In the genomic region with DNA sequence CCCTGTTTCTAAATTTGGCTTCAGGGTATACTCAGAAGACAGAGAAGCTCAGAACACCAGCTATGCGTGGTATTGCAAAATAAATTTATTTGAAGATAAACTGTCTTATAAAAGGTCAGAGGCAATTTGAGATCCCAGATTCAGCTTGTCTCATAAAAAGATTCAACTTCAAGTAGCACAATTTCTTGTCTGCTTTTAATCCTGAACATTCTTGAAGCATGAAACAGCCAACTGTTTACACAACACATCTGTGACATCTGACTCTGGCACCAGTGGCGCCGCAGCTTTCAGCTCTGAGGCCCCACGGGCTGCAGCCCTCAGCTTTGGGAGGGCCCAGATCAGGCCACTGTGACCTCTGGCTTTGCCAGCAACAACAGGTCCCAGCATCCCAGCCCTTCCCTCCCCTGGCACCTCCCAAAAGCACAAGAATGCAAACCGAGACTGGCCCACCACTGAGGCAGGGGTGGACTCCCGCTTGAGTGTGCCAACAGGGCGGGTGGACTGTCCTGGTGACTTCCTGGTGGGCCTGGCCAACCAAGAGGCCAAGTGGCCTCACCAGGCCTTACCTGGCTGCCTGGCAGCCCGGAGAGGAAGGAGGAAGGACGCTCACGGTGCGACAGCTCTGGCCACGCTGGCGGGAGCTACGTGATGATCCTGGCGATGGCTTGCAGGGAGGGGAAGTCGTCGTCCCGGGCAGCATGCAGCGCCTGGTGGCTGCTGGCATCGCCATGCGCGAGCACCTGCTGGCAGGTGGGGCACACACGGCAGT, we compare ENCODE assay signal across 13 cellular contexts. TPM values are rescaled to one million over a fixed set of nuclear protein-coding genes. Genes with fewer than 3 reads are reported as not detected.
DNase-seq lines count a peak whose midpoint lies in the region; TF ChIP-seq lines count a peak whose summit lies in the region.
"Had no signal": no experiment of that assay in that cellular context is flagged by ENCODE, and none has a peak within 500 bp of the region (broad histone marks: within the 10 kb centered on the region; RNA-seq: fewer than 3 reads in every experiment).

No MANE protein-coding gene starts in this region.

- intact Hi-C loops in spleen (cut with DNase I; ENCODE audit: low total_unique reads), result no loop called here
- intact Hi-C loops in tibial artery (cut with DNase I; ENCODE audit: low total_unique reads), result no loop called here

- H3K27ac ChIP-seq in cingulate gyrus (ENCODE audit: low read depth, low read length) (peak overlapping the region; percentile 29), spleen (peak overlapping the region in 1 of 8 donors; percentile 20), tibial artery (no peak overlapping the region)
- H3K27ac ChIP-seq: 22Rv1 had no signal

- peaks cover 70% of the 10 kb centered on the region for H3K36me3 Mint-ChIP-seq in activated T-cell treated with anti-CD3 and anti-CD28 coated beads, Interleukin-2, amount 50 U/mL, for 24 hours (ENCODE audit: low read depth)
- H3K36me3 Mint-ChIP-seq: natural killer cell had no signal

- peaks cover 2% of the 10 kb centered on the region for H3K9me3 Mint-ChIP-seq in activated T-cell treated with anti-CD3 and anti-CD28 coated beads, Interleukin-2, amount 50 U/mL, for 24 hours
- H3K9me3 Mint-ChIP-seq: natural killer cell had no signal

- WGBS in spleen, 5 donors, result 88 to 94% (median 88%) methylated on average over 18 to 23 of the region's 23 CpGs

- H3K4me3 Mint-ChIP-seq in activated T-cell treated with anti-CD3 and anti-CD28 coated beads, Interleukin-2, amount 50 U/mL, for 24 hours, result no peak overlapping the region
- H3K4me3 Mint-ChIP-seq: natural killer cell had no signal

- no peak for TF ChIP-seq POLR2A in spleen (IDR thresholded peaks at IDR 0.05)

- peak overlapping the region; percentile 63 for H3K27ac Mint-ChIP-seq in activated T-cell treated with anti-CD3 and anti-CD28 coated beads, Interleukin-2, amount 50 U/mL, for 24 hours
- H3K27ac Mint-ChIP-seq: natural killer cell had no signal

- TF ChIP-seq CTCF in spleen (IDR thresholded peaks at IDR 0.05 in 8 of 11, conservative IDR thresholded peaks at IDR 0.05 in 3 of 11), result no peak
- no peak for TF ChIP-seq CTCF in tibial artery (IDR thresholded peaks at IDR 0.05)

- no peak for DNase-seq in activated T-cell treated with anti-CD3 and anti-CD28 coated beads, Interleukin-2, amount 50 U/mL, for 24 hours
- no peak for DNase-seq in activated T-cell treated with anti-CD3 and anti-CD28 coated beads, Interleukin-2, amount 50 U/mL, for 48 hours
- DNase-seq in spleen, result peak; percentile 74
- no peak for DNase-seq in tibial artery
- no peak for DNase-seq in stimulated activated CD4-positive, alpha-beta T cell treated with anti-CD3 and anti-CD28 coated beads, Interleukin-1b, Interleukin-23, amount 100 ng/mL, for 48 hours
- DNase-seq: activated CD8-positive, alpha-beta memory T cell treated with anti-CD3 and anti-CD28 coated beads, Interleukin-2, amount 50 U/mL, for 4 hours; amniotic stem cell; glutamatergic neuron; natural killer cell; NCI-H524; trophoblast cell had no signal

- H3K4me1 ChIP-seq in spleen, result peaks cover 0 to 17% (median 4%) of the 10 kb centered on the region in 6 donors
- no peaks in the 10 kb centered on the region for H3K4me1 ChIP-seq in tibial artery

- peaks cover 21% of the 10 kb centered on the region for H3K4me1 Mint-ChIP-seq in activated T-cell treated with anti-CD3 and anti-CD28 coated beads, Interleukin-2, amount 50 U/mL, for 24 hours (ENCODE audit: low read depth)

- peaks cover under 1 to 67% (median 62%) of the 10 kb centered on the region in 6 donors for H3K36me3 ChIP-seq in spleen
- H3K36me3 ChIP-seq in tibial artery, result peaks cover 51 to 62% (median 53%) of the 10 kb centered on the region in 3 donors

- H3K9me3 ChIP-seq in spleen (no peaks in the 10 kb centered on the region), tibial artery (no peaks in the 10 kb centered on the region)

- H3K27me3 Mint-ChIP-seq in activated T-cell treated with anti-CD3 and anti-CD28 coated beads, Interleukin-2, amount 50 U/mL, for 24 hours, result no peaks in the 10 kb centered on the region

- no peaks in the 10 kb centered on the region for H3K27me3 ChIP-seq in spleen (replicated peaks in 1 of 7)
- peaks cover 0 to 5% of the 10 kb centered on the region in 2 donors for H3K27me3 ChIP-seq in tibial artery

- no peak overlapping the region for H3K4me3 ChIP-seq in spleen
- no peak overlapping the region for H3K4me3 ChIP-seq in tibial artery

RNA-seq across cellular contexts. Expression of a gene that starts 8.0 kb away (rescaled TPM):
- total RNA-seq in spleen, result 10 to 100 TPM in 1 of 7 donors, 1 to 10 TPM in 5, under 1 TPM in 1; 0.85 to 11.4 (median 2.6) TPM
- polyA plus RNA-seq in spleen, result 1 to 10 TPM; 1.8 to 3.0 (median 3.0) TPM

RNA-seq across cellular contexts. Expression of a gene that starts 11.8 kb away (rescaled TPM):
- 10 to 100 TPM; 34.6 to 56.2 (median 47.2) TPM for total RNA-seq in spleen
- polyA plus RNA-seq in spleen, result 10 to 100 TPM; 21.8 to 45.5 (median 29.0) TPM

RNA-seq across cellular contexts. Expression of a gene that starts 13.8 kb away (rescaled TPM):
- 10 to 100 TPM in 6 of 7 donors, 1 to 10 TPM in 1; 9.6 to 23.3 (median 20.5) TPM for total RNA-seq in spleen
- 10 to 100 TPM; 28.5 to 36.0 (median 34.9) TPM for polyA plus RNA-seq in spleen

RNA-seq across cellular contexts. Expression of a gene that starts 16.5 kb away (rescaled TPM):
- total RNA-seq in spleen, result 1 to 10 TPM in 1 of 7 donors, under 1 TPM in 2, not detected in 4; 0.30 to 1.4 (median 0.49) TPM
- polyA plus RNA-seq in spleen, result 1 to 10 TPM in 1 of 3 donors, under 1 TPM in 2; 0.68 to 1.3 (median 0.96) TPM
- total RNA-seq: natural killer cell had no signal

RNA-seq across cellular contexts. Expression of a gene that starts 21.8 kb away (rescaled TPM):
- total RNA-seq in spleen, result 1 to 10 TPM in 1 of 7 donors, under 1 TPM in 3, not detected in 3; 0.51 to 1.9 (median 0.89) TPM
- 1 to 10 TPM in 2 of 3 donors, under 1 TPM in 1; 0.30 to 2.5 (median 2.3) TPM for polyA plus RNA-seq in spleen
